In the genomic region with DNA sequence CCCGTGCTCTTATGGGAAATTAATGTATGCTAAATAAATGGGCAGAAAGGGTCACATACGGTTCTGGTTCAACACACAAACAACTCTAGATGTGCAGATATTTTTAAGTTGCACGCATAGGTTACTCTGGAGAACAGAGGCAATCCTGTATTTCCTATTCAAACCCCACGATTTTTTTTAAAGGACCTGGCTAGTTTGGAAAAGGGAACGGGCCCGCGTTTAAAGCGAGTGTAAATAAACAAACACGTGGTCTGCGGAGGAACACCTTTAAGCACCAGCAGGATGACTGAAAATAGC, we compare ENCODE assay signal across 8 cellular contexts. TPM values are rescaled to one million over a fixed set of nuclear protein-coding genes. Genes with fewer than 3 reads are reported as not detected.
DNase-seq lines count a peak whose midpoint lies in the region; ATAC-seq and TF ChIP-seq lines count a peak whose summit lies in the region.

No MANE protein-coding gene starts in this region.

- H3K4ac ChIP-seq in trophoblast cell (ENCODE audit: low read depth, low read length): peak overlapping the region; percentile 4

- no peak overlapping the region for H2BK5ac ChIP-seq in trophoblast cell (ENCODE audit: low read depth, low read length, poor library complexity)

- H4K91ac ChIP-seq in trophoblast cell (ENCODE audit: low read depth, low read length): no peak overlapping the region

- peak overlapping the region; percentile 85 for H3K9ac ChIP-seq in trophoblast cell (ENCODE audit: low read length)

- no peak overlapping the region for H3K23ac ChIP-seq in trophoblast cell (ENCODE audit: low read length)

- DNase-seq in epithelial cell of proximal tubule (ENCODE audit: low read depth) (no peak), trophoblast cell (no peak), NCI-H1694 treated with DMSO at 0.1 percent for 48 hours (lab: John Stamatoyannopoulos, UW) (no peak), Ammon's horn (ENCODE audit: low spot score) (no peak)
- DNase-seq in activated effector memory CD4-positive, alpha-beta T cell treated with anti-CD3 and anti-CD28 coated beads, Interleukin-2, amount 50 U/mL, for 16 hours: no peak

- peak overlapping the region; percentile 89 for H3K4me2 ChIP-seq in trophoblast cell (ENCODE audit: low read length)

- peak overlapping the region; percentile 54 for H3K14ac ChIP-seq in trophoblast cell (ENCODE audit: low read length)

- no peak overlapping the region for H2BK12ac ChIP-seq in trophoblast cell (ENCODE audit: low read length)

- H3K9me3 ChIP-seq in trophoblast cell (ENCODE audit: insufficient read depth, low read depth, low read length): no peaks in the 10 kb centered on the region

- H3K79me2 ChIP-seq in trophoblast cell (ENCODE audit: control insufficient read depth, insufficient read depth, low read length, poor library complexity): peaks cover 3% of the 10 kb centered on the region

- H3K27me3 ChIP-seq in trophoblast cell (ENCODE audit: insufficient read depth, low read length): no peaks in the 10 kb centered on the region

- peaks cover 2 to 4% of the 10 kb centered on the region in 2 experiments for H3K36me3 ChIP-seq in trophoblast cell (ENCODE audit: control insufficient read depth in 1 of 2, insufficient read depth in 2 of 2, low read length in 2 of 2)

- peak overlapping the region; percentile 68 for H4K8ac ChIP-seq in trophoblast cell (ENCODE audit: low read depth, low read length)

- H3K79me1 ChIP-seq in trophoblast cell (ENCODE audit: low read length): peaks cover 9% of the 10 kb centered on the region

- H4K12ac ChIP-seq in trophoblast cell (ENCODE audit: low read depth, low read length): no peak overlapping the region

- no peaks in the 10 kb centered on the region for H3K4me1 ChIP-seq in trophoblast cell (ENCODE audit: control insufficient read depth in 1 of 2, insufficient read depth in 2 of 2, low read length in 2 of 2)

- TF ChIP-seq CTCF in GM12875 (IDR thresholded peaks at IDR 0.05; ENCODE audit: borderline replicate concordance, insufficient read depth, low read depth, low read length): no peak
- TF ChIP-seq CTCF in epithelial cell of proximal tubule (conservative IDR thresholded peaks at IDR 0.05; ENCODE audit: low read depth, low read length): no peak

- no peak overlapping the region for H2AK5ac ChIP-seq in trophoblast cell (ENCODE audit: low read length)

- peak; percentile 28 for ATAC-seq in HG02571 (IDR thresholded peaks at IDR 0.05; ENCODE audit: unreplicated experiment)

- no peak overlapping the region for H3K18ac ChIP-seq in trophoblast cell (ENCODE audit: low read length)

- no peak overlapping the region for H2BK120ac ChIP-seq in trophoblast cell (ENCODE audit: insufficient read depth, low read length, poor library complexity)

- no CpG with 5 or more reads among the region's 10 CpGs for WGBS in trophoblast cell (ENCODE audit: extremely low coverage, insufficient coverage, insufficient read length)

- H3K4me3 ChIP-seq in GM12875 (ENCODE audit: low read depth, low read length) (peak overlapping the region; percentile 82), epithelial cell of proximal tubule (ENCODE audit: low read depth, low read length) (peak overlapping the region; percentile 79), trophoblast cell (ENCODE audit: low read depth, low read length) (peak overlapping the region; percentile 85)

- H2AFZ ChIP-seq in trophoblast cell (ENCODE audit: insufficient read depth, low read length, poor library complexity): peak overlapping the region; percentile 87

- H3K27ac ChIP-seq in trophoblast cell (ENCODE audit: low read depth, low read length): peak overlapping the region; percentile 60

TF ChIP-seq in PFSK-1, 5 proteins besides CTCF, POLR2A, EP300 and RAD21:
- peak; percentile 84; the same call in 1 of the 2 replicates for TF ChIP-seq SIN3A (IDR thresholded peaks at IDR 0.05; ENCODE audit: borderline replicate concordance, insufficient read depth, low read length)
- TF ChIP-seq, protein P1, sequence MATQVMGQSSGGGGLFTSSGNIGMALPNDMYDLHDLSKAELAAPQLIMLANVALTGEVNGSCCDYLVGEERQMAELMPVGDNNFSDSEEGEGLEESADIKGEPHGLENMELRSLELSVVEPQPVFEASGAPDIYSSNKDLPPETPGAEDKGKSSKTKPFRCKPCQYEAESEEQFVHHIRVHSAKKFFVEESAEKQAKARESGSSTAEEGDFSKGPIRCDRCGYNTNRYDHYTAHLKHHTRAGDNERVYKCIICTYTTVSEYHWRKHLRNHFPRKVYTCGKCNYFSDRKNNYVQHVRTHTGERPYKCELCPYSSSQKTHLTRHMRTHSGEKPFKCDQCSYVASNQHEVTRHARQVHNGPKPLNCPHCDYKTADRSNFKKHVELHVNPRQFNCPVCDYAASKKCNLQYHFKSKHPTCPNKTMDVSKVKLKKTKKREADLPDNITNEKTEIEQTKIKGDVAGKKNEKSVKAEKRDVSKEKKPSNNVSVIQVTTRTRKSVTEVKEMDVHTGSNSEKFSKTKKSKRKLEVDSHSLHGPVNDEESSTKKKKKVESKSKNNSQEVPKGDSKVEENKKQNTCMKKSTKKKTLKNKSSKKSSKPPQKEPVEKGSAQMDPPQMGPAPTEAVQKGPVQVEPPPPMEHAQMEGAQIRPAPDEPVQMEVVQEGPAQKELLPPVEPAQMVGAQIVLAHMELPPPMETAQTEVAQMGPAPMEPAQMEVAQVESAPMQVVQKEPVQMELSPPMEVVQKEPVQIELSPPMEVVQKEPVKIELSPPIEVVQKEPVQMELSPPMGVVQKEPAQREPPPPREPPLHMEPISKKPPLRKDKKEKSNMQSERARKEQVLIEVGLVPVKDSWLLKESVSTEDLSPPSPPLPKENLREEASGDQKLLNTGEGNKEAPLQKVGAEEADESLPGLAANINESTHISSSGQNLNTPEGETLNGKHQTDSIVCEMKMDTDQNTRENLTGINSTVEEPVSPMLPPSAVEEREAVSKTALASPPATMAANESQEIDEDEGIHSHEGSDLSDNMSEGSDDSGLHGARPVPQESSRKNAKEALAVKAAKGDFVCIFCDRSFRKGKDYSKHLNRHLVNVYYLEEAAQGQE (IDR thresholded peaks at IDR 0.05; ENCODE audit: insufficient read depth in 1 of 2, low read depth in 2 of 2, low read length in 2 of 2): no peak
- TF ChIP-seq FOXP2 (optimal IDR thresholded peaks at IDR 0.05; ENCODE audit: borderline replicate concordance, extremely low read depth, extremely low read length, insufficient read depth): no peak

RNA-seq across cellular contexts. Expression of a gene that starts 0.6 kb away (rescaled TPM):
- polyA plus RNA-seq in PFSK-1 (2012; ENCODE audit: insufficient read length, low read depth): 6.9 TPM
- total RNA-seq in epithelial cell of proximal tubule: 13.7 and 17.3 TPM in 2 replicates
- polyA plus RNA-seq in trophoblast cell (2013): 12.4 TPM in 2 replicates

RNA-seq across cellular contexts. Expression of a gene that starts 0.7 kb away (rescaled TPM):
- 4.3 TPM for polyA plus RNA-seq in PFSK-1 (2012; ENCODE audit: insufficient read length, low read depth)
- total RNA-seq in epithelial cell of proximal tubule: 7.2 and 16.2 TPM in 2 replicates
- 16.1 and 19.0 TPM in 2 replicates for polyA plus RNA-seq in trophoblast cell (2013)

RNA-seq across cellular contexts. Expression of a gene that starts 19.2 kb away (rescaled TPM):
- not detected for polyA plus RNA-seq in PFSK-1 (2012; ENCODE audit: insufficient read length, low read depth)
- not detected in 2 replicates for total RNA-seq in epithelial cell of proximal tubule
- not detected in 2 replicates for polyA plus RNA-seq in trophoblast cell (2013)

RNA-seq across cellular contexts. Expression of a gene that starts 50.6 kb away (rescaled TPM):
- polyA plus RNA-seq in PFSK-1 (2012; ENCODE audit: insufficient read length, low read depth): not detected
- 7.2 and 10.6 TPM in 2 replicates for total RNA-seq in epithelial cell of proximal tubule
- 4.5 and 4.8 TPM in 2 replicates for polyA plus RNA-seq in trophoblast cell (2013)
